Comparison of ENCODE assay signal across 27 cellular contexts in the genomic region with DNA sequence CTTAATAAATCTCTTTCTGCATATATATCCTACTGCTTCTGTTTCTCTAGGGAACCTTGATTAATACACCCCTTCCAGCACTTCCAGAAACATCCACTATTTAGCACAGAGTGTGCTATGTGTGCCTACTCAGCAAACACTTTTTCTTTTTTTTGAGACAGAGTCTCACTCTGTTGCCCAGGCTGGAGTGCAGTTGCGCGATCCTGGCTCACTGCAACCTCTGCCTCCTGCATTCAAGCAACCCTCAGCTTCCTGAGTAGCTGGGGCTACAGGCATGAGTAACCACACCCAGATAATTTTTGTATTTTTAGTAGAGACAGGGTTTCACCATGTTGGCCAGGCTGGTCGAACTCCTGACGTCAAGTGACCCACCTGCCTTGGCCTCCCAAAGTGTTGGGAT.
"Had no signal": no experiment of that assay in that cellular context is flagged by ENCODE, and none has a peak within 500 bp of the region (broad histone marks: within the 10 kb centered on the region; RNA-seq: fewer than 3 reads in every experiment).

No MANE protein-coding gene starts in this region.

- H3K27me3 ChIP-seq: neutrophil, ovary, right lobe of liver, stomach, thyroid gland, upper lobe of left lung, uterus had no signal

- H3K79me2 ChIP-seq: parathyroid adenoma had no signal

- DNase-seq: naive thymus-derived CD8-positive, alpha-beta T cell; nephron progenitor cell; nucleus accumbens; ovary; posterior cingulate gyrus; psoas muscle; right cardiac atrium; right lobe of liver; sigmoid colon; small intestine; stimulated activated CD4-positive, alpha-beta T cell treated with anti-CD3 and anti-CD28 coated beads, Interleukin-15, amount 100 ng/mL, for 24 hours; stimulated activated CD4-positive, alpha-beta T cell treated with anti-CD3 and anti-CD28 coated beads, Interleukin-2, amount 100 ng/mL, for 24 hours; stimulated activated CD4-positive, alpha-beta T cell treated with anti-CD3 and anti-CD28 coated beads, Interleukin-2, amount 100 ng/mL, for 48 hours; stimulated activated CD4-positive, alpha-beta T cell treated with anti-CD3 and anti-CD28 coated beads, Interleukin-4, amount 100 ng/mL, for 24 hours; stimulated activated naive B cell treated with anti-CD40 and anti-IgM and Interleukin-4, amounts not matched to agents 10 μg/mL and 1 μg/mL and 100 μg/mL, for 72 hours; stimulated activated naive CD4-positive, alpha-beta T cell treated with Interleukin-2 at 50 U/mL for 16 hours; stomach; thyroid gland; trophoblast cell; upper lobe of left lung; uterus had no signal

- H3K9me3 ChIP-seq: neutrophil, ovary, psoas muscle, right lobe of liver, sigmoid colon, stomach, thoracic aorta, thyroid gland, tibial nerve, upper lobe of left lung, uterus had no signal

- ATAC-seq: naive thymus-derived CD8-positive, alpha-beta T cell; natural killer cell treated with Interleukin-12 subunit alpha and Interleukin-12 subunit beta and Interleukin-15 and Interleukin-18, amount 100 ng/mL, for 72 hours; psoas muscle; right cardiac atrium; right lobe of liver; stimulated activated effector memory CD8-positive, alpha-beta T cell treated with anti-CD3 and anti-CD28 coated beads, Interleukin-12 subunit alpha, Interleukin-12 subunit beta, amount 100 ng/mL, for 72 hours; stimulated activated naive B cell treated with anti-CD40 and anti-IgM and Interleukin-4, amounts not matched to agents 10 μg/mL and 1 μg/mL and 100 μg/mL, for 72 hours had no signal

- H3K4me3 ChIP-seq: ovary, psoas muscle, right lobe of liver, sigmoid colon, stomach, thoracic aorta, thyroid gland, tibial nerve, upper lobe of left lung, uterus had no signal

- H2AFZ ChIP-seq: parathyroid adenoma had no signal

- H3K36me3 ChIP-seq: neutrophil, ovary, right lobe of liver, sigmoid colon, stomach, thoracic aorta, thyroid gland, tibial nerve, upper lobe of left lung, uterus had no signal

- H3K4me1 ChIP-seq: parathyroid adenoma, psoas muscle, right lobe of liver, sigmoid colon, stomach, thyroid gland, tibial nerve, upper lobe of left lung, uterus had no signal

- H3K27ac ChIP-seq: neutrophil, ovary, parathyroid adenoma, psoas muscle, right lobe of liver, sigmoid colon, stomach, thoracic aorta, thyroid gland, tibial nerve, upper lobe of left lung, uterus had no signal
